27 cellular contexts compared by ENCODE assay signal in the genomic region with DNA sequence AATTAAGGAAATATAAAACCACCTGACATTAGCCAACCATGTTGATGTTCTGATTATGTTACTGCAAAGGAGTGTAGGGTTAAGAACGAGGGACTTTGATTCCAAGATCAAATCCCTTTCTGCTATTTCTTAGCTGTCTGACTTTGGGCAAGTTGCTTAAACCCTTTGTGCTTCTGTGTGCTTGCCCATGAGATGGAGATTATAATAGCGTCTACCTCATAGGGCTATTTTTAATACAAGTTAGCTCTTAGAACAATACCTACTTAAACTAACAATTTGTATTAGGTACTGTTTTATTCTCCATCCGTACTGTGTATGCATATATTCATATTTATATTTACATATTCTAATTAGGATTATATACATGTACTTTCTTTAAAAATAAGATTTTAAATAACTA.
"Had no signal": no experiment of that assay in that cellular context is flagged by ENCODE, and none has a peak within 500 bp of the region (broad histone marks: within the 10 kb centered on the region; RNA-seq: fewer than 3 reads in every experiment).

No MANE protein-coding gene starts in this region.

- H3K4me1 Mint-ChIP-seq: central memory CD8-positive, alpha-beta T cell; endodermal cell; memory B cell; naive thymus-derived CD4-positive, alpha-beta T cell; stimulated activated memory B cell treated with anti-CD40 and anti-IgM and Interleukin-4, amounts not matched to agents 10 μg/mL and 1 μg/mL and 100 μg/mL, for 72 hours had no signal

- DNase-seq: colonic mucosa; effector CD8-positive, alpha-beta T cell; endodermal cell; foreskin keratinocyte; left cardiac atrium; left lung; naive thymus-derived CD4-positive, alpha-beta T cell; right lobe of liver; stimulated activated CD4-positive, alpha-beta T cell treated with anti-CD3 and anti-CD28 coated beads, Interleukin-2, amount 100 ng/mL, for 24 hours; stimulated activated CD4-positive, alpha-beta T cell treated with anti-CD3 and anti-CD28 coated beads, Interleukin-4, amount 100 ng/mL, for 4 hours; stimulated activated naive CD8-positive, alpha-beta T cell treated with anti-CD3 and anti-CD28 coated beads, Interleukin-15, Interleukin-2, amounts not matched to agents 100 U/mL and 50 U/mL, for 24 hours; substantia nigra; testis; tibial artery had no signal

- H3K27me3 ChIP-seq: colonic mucosa, esophagus muscularis mucosa, foreskin keratinocyte, hepatocyte, left lung, neural progenitor cell, right lobe of liver, testis, tibial artery had no signal

- H3K27ac ChIP-seq: colonic mucosa, esophagus muscularis mucosa, foreskin keratinocyte, hepatocyte, left lung, neural progenitor cell, parathyroid adenoma, prostate gland, right lobe of liver, testis, tibial artery had no signal

- H3K4me3 ChIP-seq: colonic mucosa, esophagus muscularis mucosa, hepatocyte, left lung, lung, neural progenitor cell, prostate gland, right lobe of liver, testis, tibial artery had no signal

- H3K27me3 Mint-ChIP-seq: dendritic cell treated with granulocyte-macrophage colony-stimulating factor and Interleukin-4, amounts not matched to agents 40 ng/mL and 50 ng/mL, for 4 days; memory B cell; type B pancreatic cell had no signal

- ATAC-seq: foreskin keratinocyte; left lung; naive thymus-derived CD4-positive, alpha-beta T cell; right lobe of liver; stimulated activated memory B cell treated with anti-CD40 and anti-IgM and Interleukin-4, amounts not matched to agents 10 μg/mL and 1 μg/mL and 100 μg/mL, for 72 hours; stimulated activated naive CD8-positive, alpha-beta T cell treated with anti-CD3 and anti-CD28 coated beads, Interleukin-15, Interleukin-2, amounts not matched to agents 100 U/mL and 50 U/mL, for 24 hours had no signal

- H3K36me3 ChIP-seq: colonic mucosa, esophagus muscularis mucosa, left lung, neural progenitor cell, prostate gland, right lobe of liver had no signal

- FAIRE-seq: endothelial cell of umbilical vein had no signal

- H3K27ac Mint-ChIP-seq: dendritic cell treated with granulocyte-macrophage colony-stimulating factor and Interleukin-4, amounts not matched to agents 40 ng/mL and 50 ng/mL, for 4 days; endodermal cell; memory B cell; naive thymus-derived CD4-positive, alpha-beta T cell; neural progenitor cell; stimulated activated memory B cell treated with anti-CD40 and anti-IgM and Interleukin-4, amounts not matched to agents 10 μg/mL and 1 μg/mL and 100 μg/mL, for 72 hours; type B pancreatic cell had no signal

- H3K9me3 ChIP-seq: colonic mucosa, prostate gland, right lobe of liver, testis had no signal

- H3K36me3 Mint-ChIP-seq: neural progenitor cell, type B pancreatic cell had no signal

- H3K4me3 Mint-ChIP-seq: central memory CD8-positive, alpha-beta T cell; dendritic cell treated with granulocyte-macrophage colony-stimulating factor and Interleukin-4, amounts not matched to agents 40 ng/mL and 50 ng/mL, for 4 days; endodermal cell; memory B cell; naive thymus-derived CD4-positive, alpha-beta T cell; nephron; neural progenitor cell; stimulated activated memory B cell treated with anti-CD40 and anti-IgM and Interleukin-4, amounts not matched to agents 10 μg/mL and 1 μg/mL and 100 μg/mL, for 72 hours; type B pancreatic cell had no signal

- H3K4me1 ChIP-seq: colonic mucosa, foreskin keratinocyte, left lung, parathyroid adenoma, prostate gland, right lobe of liver had no signal
